In the genomic region with DNA sequence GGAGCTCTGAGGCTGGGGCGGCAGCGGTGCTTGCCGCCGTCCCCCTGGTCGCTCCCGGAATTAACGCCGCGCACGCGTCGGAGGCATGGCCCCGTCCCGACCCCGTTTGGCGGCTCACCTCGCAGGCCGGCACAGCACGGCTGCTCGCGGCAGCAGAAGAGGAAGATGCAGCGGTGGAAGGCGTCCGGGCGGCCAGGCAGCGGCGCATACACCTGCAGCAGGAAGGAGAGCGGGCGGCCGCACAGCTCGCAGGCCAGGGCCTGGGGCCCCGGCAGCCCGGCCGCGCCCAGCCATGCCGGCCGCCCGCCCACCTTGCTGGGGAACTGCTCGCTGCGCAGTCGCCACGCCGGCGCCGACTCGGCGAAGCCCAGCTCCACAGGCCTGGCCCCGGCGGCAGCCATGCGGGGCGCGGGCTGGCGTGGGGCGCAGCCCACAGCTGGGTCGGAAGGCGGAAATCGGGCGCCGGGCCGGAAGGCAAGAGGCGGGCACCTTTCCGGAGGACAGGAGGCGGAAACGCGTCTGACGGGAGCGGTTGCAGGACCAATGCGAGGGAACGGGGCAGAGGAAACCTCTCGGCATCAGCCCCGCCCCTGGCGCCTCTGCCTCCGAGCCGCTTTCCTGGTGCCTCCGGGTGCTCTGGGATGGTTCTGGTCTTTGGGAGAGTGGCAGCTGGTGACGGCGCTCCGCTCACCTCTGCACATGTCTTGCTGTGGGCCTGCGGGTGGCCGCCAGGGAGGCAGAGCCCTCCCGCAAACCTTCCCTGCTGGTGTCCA, we compare ENCODE assay signal across 8 cellular contexts. TPM values are rescaled to one million over a fixed set of nuclear protein-coding genes. Genes with fewer than 3 reads are reported as not detected.
DNase-seq lines count a peak whose midpoint lies in the region; TF ChIP-seq lines count a peak whose summit lies in the region.

A gene with protein sequence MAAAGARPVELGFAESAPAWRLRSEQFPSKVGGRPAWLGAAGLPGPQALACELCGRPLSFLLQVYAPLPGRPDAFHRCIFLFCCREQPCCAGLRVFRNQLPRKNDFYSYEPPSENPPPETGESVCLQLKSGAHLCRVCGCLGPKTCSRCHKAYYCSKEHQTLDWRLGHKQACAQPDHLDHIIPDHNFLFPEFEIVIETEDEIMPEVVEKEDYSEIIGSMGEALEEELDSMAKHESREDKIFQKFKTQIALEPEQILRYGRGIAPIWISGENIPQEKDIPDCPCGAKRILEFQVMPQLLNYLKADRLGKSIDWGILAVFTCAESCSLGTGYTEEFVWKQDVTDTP (minus strand): TSS at position 457 of the 773 bp plus-strand sequence. CDS start 56 bp downstream, at position 401.

- CTCF ChIA-PET in activated naive CD4-positive, alpha-beta T cell treated with anti-CD3 and anti-CD28 coated beads, Interleukin-2, amount 10 ng/mL, durations not matched to agents 7 days and 5 days (lab: Charles Lee), result interaction anchor here (0.7 to 2.2 kb wide), 4 partner anchors 9 to 32 kb away, joined by 4 to 7 read pairs (median 5); a partner anchor contains a TSS

- H3K4me1 ChIP-seq in suprapubic skin, result peaks cover 20% of the 10 kb centered on the region

- peaks cover 22% of the 10 kb centered on the region for H3K4me1 Mint-ChIP-seq in HFFc6 (ENCODE audit: low read depth)
- H3K4me1 Mint-ChIP-seq in activated naive CD4-positive, alpha-beta T cell treated with anti-CD3 and anti-CD28 coated beads, Interleukin-2, amount 10 ng/mL, durations not matched to agents 7 days and 5 days, result peaks cover 40% of the 10 kb centered on the region

- peaks cover 32% of the 10 kb centered on the region for H3K36me3 Mint-ChIP-seq in HFFc6 (ENCODE audit: low read depth)
- peaks cover 39% of the 10 kb centered on the region for H3K36me3 Mint-ChIP-seq in activated naive CD4-positive, alpha-beta T cell treated with anti-CD3 and anti-CD28 coated beads, Interleukin-2, amount 10 ng/mL, durations not matched to agents 7 days and 5 days

- H3K27ac Mint-ChIP-seq in HFFc6, result peak within 1 kb of the TSS; percentile 91
- H3K27ac Mint-ChIP-seq in activated naive CD4-positive, alpha-beta T cell treated with anti-CD3 and anti-CD28 coated beads, Interleukin-2, amount 10 ng/mL, durations not matched to agents 7 days and 5 days, result peak within 1 kb of the TSS; percentile 97

- TF ChIP-seq EP300 in suprapubic skin (IDR thresholded peaks at IDR 0.05), result no peak

- peak; percentile 54 to 68 for TF ChIP-seq POLR2A in suprapubic skin (IDR thresholded peaks at IDR 0.05)

- no peaks in the 10 kb centered on the region for H3K9me3 ChIP-seq in suprapubic skin

- peak within 1 kb of the TSS; percentile 98 for H3K4me3 Mint-ChIP-seq in HFFc6
- peak within 1 kb of the TSS; percentile 98 for H3K4me3 Mint-ChIP-seq in activated naive CD4-positive, alpha-beta T cell treated with anti-CD3 and anti-CD28 coated beads, Interleukin-2, amount 10 ng/mL, durations not matched to agents 7 days and 5 days

- WGBS in suprapubic skin, result 0% methylated on average over 3 of the region's 81 CpGs

- peaks cover 28% of the 10 kb centered on the region for H3K36me3 ChIP-seq in suprapubic skin

- peaks cover 2% of the 10 kb centered on the region; the same call in 1 of the 2 replicates for H3K27me3 Mint-ChIP-seq in HFFc6 (ENCODE audit: insufficient read depth)
- no peaks in the 10 kb centered on the region for H3K27me3 Mint-ChIP-seq in activated naive CD4-positive, alpha-beta T cell treated with anti-CD3 and anti-CD28 coated beads, Interleukin-2, amount 10 ng/mL, durations not matched to agents 7 days and 5 days

- no peaks in the 10 kb centered on the region for H3K27me3 ChIP-seq in suprapubic skin

- DNase-seq in GM04503 (ENCODE audit: low read depth) (peak; percentile 55), HFFc6 (peak; percentile 90), NAMALWA (ENCODE audit: low spot score) (peak; percentile 94), SK-N-DZ (ENCODE audit: low spot score) (peak; percentile 93), germinal center (ENCODE audit: low spot score) (peak; percentile 95), nucleus accumbens (lab: John Stamatoyannopoulos, UW) (peak; percentile 53 to 96 (median 85)), suprapubic skin (ENCODE audit: low spot score in 2 of 2) (peak; percentile 96 to 97)
- DNase-seq in activated naive CD4-positive, alpha-beta T cell treated with anti-CD3 and anti-CD28 coated beads, Interleukin-2, amount 10 ng/mL, durations not matched to agents 7 days and 5 days, result peak; percentile 96

- peak within 1 kb of the TSS; percentile 95 for H3K27ac ChIP-seq in suprapubic skin

- no peaks in the 10 kb centered on the region; the same call in 1 of the 2 replicates for H3K9me3 Mint-ChIP-seq in HFFc6
- no peaks in the 10 kb centered on the region for H3K9me3 Mint-ChIP-seq in activated naive CD4-positive, alpha-beta T cell treated with anti-CD3 and anti-CD28 coated beads, Interleukin-2, amount 10 ng/mL, durations not matched to agents 7 days and 5 days

- H3K4me3 ChIP-seq in suprapubic skin, result peak within 1 kb of the TSS; percentile 99

- no peak for TF ChIP-seq CTCF in HFFc6 (IDR thresholded peaks at IDR 0.05)
- no peak for TF ChIP-seq CTCF in suprapubic skin (IDR thresholded peaks at IDR 0.05)

RNA-seq across cellular contexts. Expression of the gene that starts here (rescaled TPM):
- 10 to 100 TPM; 62.3 to 73.7 (median 69.0) TPM for total RNA-seq in HFFc6 (2021; fragmentation: NEBNext Ultra II Directional; extraction: Animal tissue kit (Norgen Biotek cat#: 25700))
- polyA plus RNA-seq in SK-N-DZ (2014; cell fraction: cytosol; rRNA removed), result 204 and 246 TPM in 2 replicates
- 176 and 252 TPM in 2 replicates for polyA plus RNA-seq in SK-N-DZ (2014; cell fraction: nucleus; rRNA removed)
- total RNA-seq in suprapubic skin, result 10 to 100 TPM; 50.0 to 80.3 (median 73.7) TPM

Comparison
In these comparisons a context has a peak if more than half of its experiments do, and no peak if none do; other contexts are left out.
1. Peak in every context shown above with its lines: DNase-seq, H3K4me3 ChIP-seq and H3K27ac ChIP-seq.